ENCODE assay signal across 30 cellular contexts in genomic region chr2:16204251-16204650, GRCh38.
"Had no signal": no experiment of that assay in that cellular context is flagged by ENCODE, and none has a peak within 500 bp of the region (broad histone marks: within the 10 kb centered on the region; RNA-seq: fewer than 3 reads in every experiment).

No MANE protein-coding gene starts in this region.

- H3K27ac Mint-ChIP-seq: immature natural killer cell; mesothelial cell of epicardium; naive thymus-derived CD4-positive, alpha-beta T cell; natural killer cell treated with Interleukin-12 subunit alpha and Interleukin-12 subunit beta and Interleukin-15 and Interleukin-18, amount 100 ng/mL, for 72 hours; stimulated activated naive B cell treated with anti-CD40 and anti-IgM and Interleukin-4, amounts not matched to agents 10 μg/mL and 1 μg/mL and 100 μg/mL, for 72 hours had no signal

- H3K27me3 Mint-ChIP-seq: stimulated activated naive B cell treated with anti-CD40 and anti-IgM and Interleukin-4, amounts not matched to agents 10 μg/mL and 1 μg/mL and 100 μg/mL, for 72 hours had no signal

- H3K27ac ChIP-seq: heart left ventricle, left ventricle myocardium inferior, pancreas, prostate gland, sigmoid colon, testis, thyroid gland, upper lobe of right lung had no signal

- H3K9me3 ChIP-seq: heart left ventricle, left ventricle myocardium inferior, pancreas, prostate gland, testis, thyroid gland, transverse colon, upper lobe of right lung had no signal

- H3K36me3 ChIP-seq: heart left ventricle, left ventricle myocardium inferior, pancreas, prostate gland, sigmoid colon, stomach, thyroid gland, transverse colon, upper lobe of right lung had no signal

- ATAC-seq: heart left ventricle; left colon; naive thymus-derived CD4-positive, alpha-beta T cell; natural killer cell treated with Interleukin-12 subunit alpha and Interleukin-12 subunit beta and Interleukin-15 and Interleukin-18, amount 100 ng/mL, for 72 hours; pancreas; right cardiac atrium; stimulated activated naive B cell treated with anti-CD40 and anti-IgM and Interleukin-4, amounts not matched to agents 10 μg/mL and 1 μg/mL and 100 μg/mL, for 72 hours; stimulated activated naive CD8-positive, alpha-beta T cell treated with anti-CD3 and anti-CD28 coated beads, Interleukin-15, Interleukin-2, amounts not matched to agents 100 U/mL and 50 U/mL, for 24 hours; upper lobe of right lung had no signal

- H3K27me3 ChIP-seq: heart left ventricle, pancreas, sigmoid colon, stomach, testis, thyroid gland, transverse colon, upper lobe of right lung had no signal

- H3K4me3 Mint-ChIP-seq: immature natural killer cell; mesothelial cell of epicardium; naive thymus-derived CD4-positive, alpha-beta T cell; natural killer cell treated with Interleukin-12 subunit alpha and Interleukin-12 subunit beta and Interleukin-15 and Interleukin-18, amount 100 ng/mL, for 72 hours; stimulated activated naive B cell treated with anti-CD40 and anti-IgM and Interleukin-4, amounts not matched to agents 10 μg/mL and 1 μg/mL and 100 μg/mL, for 72 hours had no signal

- DNase-seq: heart left ventricle; hypothalamus; immature natural killer cell; kidney; left ventricle myocardium inferior; mesendoderm; naive thymus-derived CD4-positive, alpha-beta T cell; nucleus accumbens; pancreas; posterior cingulate gyrus; retina; right cardiac atrium; sigmoid colon; stimulated activated CD4-positive, alpha-beta T cell treated with anti-CD3 and anti-CD28 coated beads, Interleukin-1b, Interleukin-23, amount 100 ng/mL, for 48 hours; stimulated activated CD4-positive, alpha-beta T cell treated with anti-CD3 and anti-CD28 coated beads, Interleukin-2, amount 100 ng/mL, for 48 hours; stimulated activated CD4-positive, alpha-beta T cell treated with anti-CD3 and anti-CD28 coated beads, Interleukin-4, amount 100 ng/mL, for 4 hours; stimulated activated CD8-positive, alpha-beta memory T cell treated with anti-CD3 and anti-CD28 coated beads, Interleukin-4, amount 100 ng/mL, for 48 hours; stimulated activated naive B cell treated with anti-CD40 and anti-IgM and Interleukin-4, amounts not matched to agents 10 μg/mL and 1 μg/mL and 100 μg/mL, for 72 hours; stimulated activated naive CD8-positive, alpha-beta T cell treated with anti-CD3 and anti-CD28 coated beads, Interleukin-15, Interleukin-2, amounts not matched to agents 100 U/mL and 50 U/mL, for 24 hours; stomach; testis; thyroid gland; transverse colon; upper lobe of right lung had no signal

- H3K4me2 ChIP-seq: smooth muscle cell had no signal

- H3K9me3 Mint-ChIP-seq: natural killer cell treated with Interleukin-12 subunit alpha and Interleukin-12 subunit beta and Interleukin-15 and Interleukin-18, amount 100 ng/mL, for 72 hours had no signal

- H3K4me1 Mint-ChIP-seq: immature natural killer cell; mesothelial cell of epicardium; naive thymus-derived CD4-positive, alpha-beta T cell; stimulated activated naive B cell treated with anti-CD40 and anti-IgM and Interleukin-4, amounts not matched to agents 10 μg/mL and 1 μg/mL and 100 μg/mL, for 72 hours had no signal

- H3K4me1 ChIP-seq: heart left ventricle, left ventricle myocardium inferior, pancreas, prostate gland, sigmoid colon, testis, thyroid gland, upper lobe of right lung had no signal

- H3K4me3 ChIP-seq: heart left ventricle, left ventricle myocardium inferior, lung, pancreas, prostate gland, sigmoid colon, smooth muscle cell, stomach, testis, thyroid gland, transverse colon, upper lobe of right lung had no signal

- H3K36me3 Mint-ChIP-seq: immature natural killer cell; mesothelial cell of epicardium; naive thymus-derived CD4-positive, alpha-beta T cell; natural killer cell treated with Interleukin-12 subunit alpha and Interleukin-12 subunit beta and Interleukin-15 and Interleukin-18, amount 100 ng/mL, for 72 hours; stimulated activated naive B cell treated with anti-CD40 and anti-IgM and Interleukin-4, amounts not matched to agents 10 μg/mL and 1 μg/mL and 100 μg/mL, for 72 hours had no signal
